In genomic region chr3:194315088-194315964, GRCh38 we compare ENCODE assay signal across 1 cellular context.
A peak's percentile ranks its signal among the peaks of the same experiment; 100 is the strongest.
TF ChIP-seq lines count a peak whose summit lies in the region.

No MANE protein-coding gene starts in this region.

TF ChIP-seq in A549, 52 proteins besides CTCF, POLR2A, EP300 and RAD21 (continued from another document):
- TF ChIP-seq REST (IDR thresholded peaks at IDR 0.05): no peak
- no peak for TF ChIP-seq RFX5 (IDR thresholded peaks at IDR 0.05)
- TF ChIP-seq POLR2AphosphoS2 (conservative IDR thresholded peaks at IDR 0.05; ENCODE audit: low read length): 0 out of 2 replicates have a peak, but pooled peaks have one; percentile 50
- TF ChIP-seq USF2 (IDR thresholded peaks at IDR 0.05): no peak
- peak; percentile 91 for TF ChIP-seq SMC3 (IDR thresholded peaks at IDR 0.05)
- peak; percentile 38 to 56; a peak in 3 of 5 replicates for TF ChIP-seq JUN (IDR thresholded peaks at IDR 0.05)
- no peak for TF ChIP-seq FOSL2 (IDR thresholded peaks at IDR 0.05)
- TF ChIP-seq FOSL2 (CRISPR knock-in tag; IDR thresholded peaks at IDR 0.05): 0 out of 2 replicates have a peak, but pooled peaks have one; percentile 10
- no peak for TF ChIP-seq ZC3H11A (IDR thresholded peaks at IDR 0.05)
- TF ChIP-seq NPAS2 (CRISPR knock-in tag; IDR thresholded peaks at IDR 0.05; ENCODE audit: borderline replicate concordance): no peak
- 0 out of 2 replicates have a peak, but pooled peaks have one; percentile 50 for TF ChIP-seq E2F6 (IDR thresholded peaks at IDR 0.05; ENCODE audit: borderline replicate concordance, low read depth)
- no peak for TF ChIP-seq JUNB (IDR thresholded peaks at IDR 0.05)
- TF ChIP-seq ATOH8 (CRISPR knock-in tag; IDR thresholded peaks at IDR 0.05; ENCODE audit: low read depth): no peak
- peak; percentile 67 for TF ChIP-seq MAX (IDR thresholded peaks at IDR 0.05)
- no peak for TF ChIP-seq TFCP2L1 (CRISPR knock-in tag; IDR thresholded peaks at IDR 0.05)
- TF ChIP-seq ZFP36 (IDR thresholded peaks at IDR 0.05; ENCODE audit: borderline replicate concordance, partially characterized antibody): peak; percentile 91
- peak; percentile 74 for TF ChIP-seq CHD2 (IDR thresholded peaks at IDR 0.05; ENCODE audit: low read length, partially characterized antibody)
- TF ChIP-seq EHMT2 (IDR thresholded peaks at IDR 0.05; ENCODE audit: low read depth): no peak
